24 cellular contexts compared by ENCODE assay signal in genomic region chr11:134643115-134643514, GRCh38.
"Had no signal": no experiment of that assay in that cellular context is flagged by ENCODE, and none has a peak within 500 bp of the region (broad histone marks: within the 10 kb centered on the region; RNA-seq: fewer than 3 reads in every experiment).

No MANE protein-coding gene starts in this region.

- H3K4me1 ChIP-seq: breast epithelium, right lobe of liver had no signal

- H3K9me3 ChIP-seq: breast epithelium, esophagus squamous epithelium, mucosa of descending colon, right lobe of liver, thyroid gland had no signal

- H3K4me3 ChIP-seq: breast epithelium, esophagus squamous epithelium, mucosa of descending colon, right lobe of liver, skin epidermis, thyroid gland had no signal

- H3K9me3 Mint-ChIP-seq: activated naive CD4-positive, alpha-beta T cell treated with anti-CD3 and anti-CD28 coated beads, Interleukin-2, amount 50 U/mL, for 72 hours; activated T-cell treated with anti-CD3 and anti-CD28 coated beads, Interleukin-2, amount 50 U/mL, for 72 hours; natural killer cell treated with Interleukin-12 subunit alpha and Interleukin-12 subunit beta and Interleukin-15 and Interleukin-18, amount 100 ng/mL, for 72 hours; stimulated activated effector memory CD8-positive, alpha-beta T cell treated with anti-CD3 and anti-CD28 coated beads, Interleukin-12 subunit alpha, Interleukin-12 subunit beta, amount 100 ng/mL, for 72 hours; stimulated activated naive CD8-positive, alpha-beta T cell treated with anti-CD3 and anti-CD28 coated beads, Interleukin-15, amount 100 ng/mL, for 72 hours; T-cell had no signal

- FAIRE-seq: endometrium, islet of Langerhans had no signal

- H3K4me3 Mint-ChIP-seq: activated T-cell treated with anti-CD3 and anti-CD28 coated beads, Interleukin-2, amount 50 U/mL, for 72 hours; natural killer cell treated with Interleukin-12 subunit alpha and Interleukin-12 subunit beta and Interleukin-15 and Interleukin-18, amount 100 ng/mL, for 72 hours; stimulated activated effector memory CD8-positive, alpha-beta T cell treated with anti-CD3 and anti-CD28 coated beads, Interleukin-12 subunit alpha, Interleukin-12 subunit beta, amount 100 ng/mL, for 72 hours; stimulated activated naive CD8-positive, alpha-beta T cell treated with anti-CD3 and anti-CD28 coated beads, Interleukin-15, amount 100 ng/mL, for 72 hours; T-cell had no signal

- H3K36me3 Mint-ChIP-seq: activated naive CD4-positive, alpha-beta T cell treated with anti-CD3 and anti-CD28 coated beads, Interleukin-2, amount 50 U/mL, for 72 hours; natural killer cell treated with Interleukin-12 subunit alpha and Interleukin-12 subunit beta and Interleukin-15 and Interleukin-18, amount 100 ng/mL, for 72 hours; stimulated activated effector memory CD8-positive, alpha-beta T cell treated with anti-CD3 and anti-CD28 coated beads, Interleukin-12 subunit alpha, Interleukin-12 subunit beta, amount 100 ng/mL, for 72 hours; T-cell had no signal

- H3K36me3 ChIP-seq: breast epithelium, esophagus squamous epithelium, right lobe of liver, thyroid gland had no signal

- ATAC-seq: activated naive CD4-positive, alpha-beta T cell treated with anti-CD3 and anti-CD28 coated beads, Interleukin-2, amount 50 U/mL, for 72 hours; activated T-cell treated with anti-CD3 and anti-CD28 coated beads, Interleukin-2, amount 50 U/mL, for 72 hours; mucosa of descending colon; natural killer cell treated with Interleukin-12 subunit alpha and Interleukin-12 subunit beta and Interleukin-15 and Interleukin-18, amount 100 ng/mL, for 72 hours; right lobe of liver; stimulated activated effector memory CD8-positive, alpha-beta T cell treated with anti-CD3 and anti-CD28 coated beads, Interleukin-12 subunit alpha, Interleukin-12 subunit beta, amount 100 ng/mL, for 72 hours; stimulated activated naive CD8-positive, alpha-beta T cell treated with anti-CD3 and anti-CD28 coated beads, Interleukin-15, amount 100 ng/mL, for 72 hours; T-cell had no signal

- DNase-seq: activated CD4-positive, alpha-beta T cell treated with anti-CD3 and anti-CD28 coated beads for 4 hours; activated CD4-positive, alpha-beta T cell treated with anti-CD3 and anti-CD28 coated beads, Interleukin-2, amount 50 U/mL, for 4 hours; activated naive CD4-positive, alpha-beta T cell; activated T-cell treated with anti-CD3 and anti-CD28 coated beads for 4 hours; activated T-cell treated with anti-CD3 and anti-CD28 coated beads, Interleukin-2, amount 50 U/mL, for 72 hours; central memory CD4-positive, alpha-beta T cell; dermis blood vessel endothelial cell; effector CD4-positive, alpha-beta T cell; esophagus squamous epithelium; foreskin melanocyte; mucosa of descending colon; right lobe of liver; stimulated activated CD4-positive, alpha-beta T cell treated with anti-CD3 and anti-CD28 coated beads, Interleukin-4, amount 100 ng/mL, for 24 hours; stimulated activated naive CD8-positive, alpha-beta T cell treated with anti-CD3 and anti-CD28 coated beads, Interleukin-15, amount 100 ng/mL, for 72 hours; thyroid gland had no signal

- H3K27me3 ChIP-seq: right lobe of liver, thyroid gland had no signal

- H3K27ac Mint-ChIP-seq: activated naive CD4-positive, alpha-beta T cell treated with anti-CD3 and anti-CD28 coated beads, Interleukin-2, amount 50 U/mL, for 72 hours; activated T-cell treated with anti-CD3 and anti-CD28 coated beads, Interleukin-2, amount 50 U/mL, for 72 hours; natural killer cell treated with Interleukin-12 subunit alpha and Interleukin-12 subunit beta and Interleukin-15 and Interleukin-18, amount 100 ng/mL, for 72 hours; stimulated activated effector memory CD8-positive, alpha-beta T cell treated with anti-CD3 and anti-CD28 coated beads, Interleukin-12 subunit alpha, Interleukin-12 subunit beta, amount 100 ng/mL, for 72 hours; T-cell had no signal

- H3K27ac ChIP-seq: breast epithelium, epithelial cell of prostate, esophagus squamous epithelium, right lobe of liver, skin epidermis, thyroid gland had no signal
